ENCODE assay signal across 8 cellular contexts in the genomic region with DNA sequence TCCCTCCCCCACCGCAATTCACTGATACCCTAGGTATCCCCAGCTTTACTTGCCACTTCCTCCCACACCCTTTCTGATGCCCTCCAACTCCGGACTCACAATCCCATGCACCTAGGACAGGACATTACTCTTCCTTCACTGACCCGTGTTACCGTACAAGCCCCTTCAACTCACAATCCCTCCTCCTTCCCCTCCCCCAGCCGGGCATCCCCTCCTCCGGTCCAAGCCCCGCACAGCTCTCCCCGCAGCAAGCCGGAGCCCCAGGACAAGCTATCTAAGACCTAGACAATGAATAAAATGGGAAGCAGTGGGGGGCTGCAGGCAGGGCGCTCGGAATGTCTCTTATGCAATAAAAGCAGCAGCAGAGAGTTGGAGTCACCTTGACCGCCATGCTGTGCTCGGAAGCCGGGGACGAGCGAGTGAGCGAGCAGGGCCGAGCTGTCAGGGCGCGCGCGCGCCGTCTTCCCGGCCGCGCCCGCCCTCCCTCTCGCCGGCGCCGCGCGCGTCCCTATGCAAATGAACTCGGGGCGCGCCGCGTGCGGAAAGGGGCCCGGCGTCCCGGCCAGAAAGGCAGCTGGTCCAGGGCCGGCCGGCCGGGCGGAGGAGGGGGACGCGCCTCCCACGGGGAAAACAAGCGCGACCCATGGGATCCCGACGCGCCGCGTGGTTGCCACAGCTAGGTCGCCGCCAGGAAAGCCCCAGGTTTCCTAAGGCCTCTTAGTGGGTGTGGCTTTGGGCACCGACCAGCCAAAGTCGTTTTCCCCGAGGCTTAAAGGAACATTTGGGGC. TPM values are rescaled to one million over a fixed set of nuclear protein-coding genes. Genes with fewer than 3 reads are reported as not detected.
DNase-seq lines count a peak whose midpoint lies in the region; ATAC-seq and TF ChIP-seq lines count a peak whose summit lies in the region.

A gene with protein sequence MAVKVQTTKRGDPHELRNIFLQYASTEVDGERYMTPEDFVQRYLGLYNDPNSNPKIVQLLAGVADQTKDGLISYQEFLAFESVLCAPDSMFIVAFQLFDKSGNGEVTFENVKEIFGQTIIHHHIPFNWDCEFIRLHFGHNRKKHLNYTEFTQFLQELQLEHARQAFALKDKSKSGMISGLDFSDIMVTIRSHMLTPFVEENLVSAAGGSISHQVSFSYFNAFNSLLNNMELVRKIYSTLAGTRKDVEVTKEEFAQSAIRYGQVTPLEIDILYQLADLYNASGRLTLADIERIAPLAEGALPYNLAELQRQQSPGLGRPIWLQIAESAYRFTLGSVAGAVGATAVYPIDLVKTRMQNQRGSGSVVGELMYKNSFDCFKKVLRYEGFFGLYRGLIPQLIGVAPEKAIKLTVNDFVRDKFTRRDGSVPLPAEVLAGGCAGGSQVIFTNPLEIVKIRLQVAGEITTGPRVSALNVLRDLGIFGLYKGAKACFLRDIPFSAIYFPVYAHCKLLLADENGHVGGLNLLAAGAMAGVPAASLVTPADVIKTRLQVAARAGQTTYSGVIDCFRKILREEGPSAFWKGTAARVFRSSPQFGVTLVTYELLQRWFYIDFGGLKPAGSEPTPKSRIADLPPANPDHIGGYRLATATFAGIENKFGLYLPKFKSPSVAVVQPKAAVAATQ (minus strand): TSS at position 421 of the 788 bp plus-strand sequence. CDS start 30 bp downstream, at position 391.

- DNase-seq in AG09309 (ENCODE audit: low read depth) (no peak), NCI-H446 (lab: John Stamatoyannopoulos, UW) (peak; percentile 59 to 89), chondrocyte (ENCODE audit: low spot score) (no peak), kidney epithelial cell (ENCODE audit: low read depth) (peak; percentile 26)
- peak; percentile 50 to 67 for DNase-seq in activated CD4-positive, alpha-beta T cell treated with anti-CD3 and anti-CD28 coated beads for 24 hours (ENCODE audit: low read depth in 2 of 2)
- DNase-seq in stimulated activated CD4-positive, alpha-beta T cell treated with anti-CD3 and anti-CD28 coated beads, Interleukin-15, amount 100 ng/mL, for 24 hours = peak; percentile 85

- H3K27me3 Mint-ChIP-seq in chondrocyte (ENCODE audit: low read depth) = no peaks in the 10 kb centered on the region

- H3K36me3 ChIP-seq in kidney epithelial cell (ENCODE audit: control insufficient read depth, insufficient read depth, low read length) = no peaks in the 10 kb centered on the region

- TF ChIP-seq CTCF in AG09309 (IDR thresholded peaks at IDR 0.05; ENCODE audit: control insufficient read depth, insufficient read depth, low read depth, low read length, missing control alignments) (no peak), chondrocyte (IDR thresholded peaks at IDR 0.05) (no peak), kidney epithelial cell (IDR thresholded peaks at IDR 0.05; ENCODE audit: insufficient read depth, low read length, poor library complexity, severe bottlenecking) (no peak)

- peak; percentile 87 for TF ChIP-seq POLR2A in GM18951 (IDR thresholded peaks at IDR 0.05; ENCODE audit: extremely low read depth, insufficient read depth, insufficient read length)

- peaks cover 51% of the 10 kb centered on the region for H3K4me1 Mint-ChIP-seq in chondrocyte (ENCODE audit: low read depth)

- H3K27me3 ChIP-seq in kidney epithelial cell (ENCODE audit: control insufficient read depth, insufficient read depth, low read length) = no peaks in the 10 kb centered on the region

- no peaks in the 10 kb centered on the region for H3K9me3 Mint-ChIP-seq in chondrocyte (ENCODE audit: low read depth)

- H3K4me3 ChIP-seq in AG09309 (ENCODE audit: control insufficient read depth, low read depth, low read length) (peak within 1 kb of the TSS; percentile 99), kidney epithelial cell (ENCODE audit: low read depth, low read length) (peak within 1 kb of the TSS; percentile 73)

- H3K27ac Mint-ChIP-seq in chondrocyte (ENCODE audit: unreplicated experiment) = peak within 1 kb of the TSS; percentile 80

- H3K36me3 Mint-ChIP-seq in chondrocyte (ENCODE audit: low read depth) = peaks cover 1% of the 10 kb centered on the region

- peak; percentile 97 for ATAC-seq in HG03175 (IDR thresholded peaks at IDR 0.05; ENCODE audit: unreplicated experiment)

- in situ Hi-C loops in GM18951 (cut with MboI; ENCODE audit: low sequenced_read_pairs, unreplicated experiment) = no loop called here

- H3K4me3 Mint-ChIP-seq in chondrocyte (ENCODE audit: unreplicated experiment) = peak within 1 kb of the TSS; percentile 86

RNA-seq across cellular contexts. Expression of the gene that starts here (rescaled TPM):
- total RNA-seq in chondrocyte (18.2 to 30.6 TPM (median 19.0 TPM) in 3 replicates), kidney epithelial cell (9.1 and 12.7 TPM in 2 replicates)

Comparison
In these comparisons a context has a peak if more than half of its experiments do, and no peak if none do; other contexts are left out.
1. DNase-seq: peak in NCI-H446 (2 of 2), activated CD4-positive, alpha-beta T cell treated with anti-CD3 and anti-CD28 coated beads for 24 hours (2 of 2), kidney epithelial cell (single experiment) and stimulated activated CD4-positive, alpha-beta T cell treated with anti-CD3 and anti-CD28 coated beads, Interleukin-15, amount 100 ng/mL, for 24 hours (single experiment); none in AG09309 (single experiment) and chondrocyte (single experiment).